ENCODE assay signal across 17 cellular contexts in genomic region chr1:221965252-221965651, GRCh38.
DNase-seq lines count a peak whose midpoint lies in the region; ATAC-seq and TF ChIP-seq lines count a peak whose summit lies in the region.
"Had no signal": no experiment of that assay in that cellular context is flagged by ENCODE, and none has a peak within 500 bp of the region (broad histone marks: within the 10 kb centered on the region; RNA-seq: fewer than 3 reads in every experiment).

No MANE protein-coding gene starts in this region.

- peaks cover 26% of the 10 kb centered on the region for H3K4me1 ChIP-seq in GM23338 (ENCODE audit: insufficient read depth)
- H3K4me1 ChIP-seq in adipocyte (ENCODE audit: control insufficient read depth, insufficient read depth, low read length): peaks cover 34% of the 10 kb centered on the region
- H3K4me1 ChIP-seq in osteoblast (ENCODE audit: insufficient read depth, low read length): peaks cover 22% of the 10 kb centered on the region
- no peaks in the 10 kb centered on the region for H3K4me1 ChIP-seq in neural progenitor cell

- H2AFZ ChIP-seq in GM23338 (no peak overlapping the region), osteoblast (ENCODE audit: low read length) (no peak overlapping the region), neural progenitor cell (replicated peaks) (no peak overlapping the region)
- H2AFZ ChIP-seq: GM23248 had no signal

- H3K9ac ChIP-seq in adipocyte (ENCODE audit: low read length): peak overlapping the region; percentile 33
- no peak overlapping the region for H3K9ac ChIP-seq in neural progenitor cell
- H3K9ac ChIP-seq: GM23248 had no signal

- H3K4me3 Mint-ChIP-seq in GM23338 (no peak overlapping the region), neural progenitor cell (no peak overlapping the region)

- H3K9me3 Mint-ChIP-seq in GM23338 (peaks cover 9% of the 10 kb centered on the region; the same call in 2 of the 3 replicates), neural progenitor cell (no peaks in the 10 kb centered on the region)

- H3K36me3 ChIP-seq in GM23338 (ENCODE audit: insufficient read depth): no peaks in the 10 kb centered on the region
- H3K36me3 ChIP-seq in adipocyte (ENCODE audit: control insufficient read depth, insufficient read depth, low read length, severe bottlenecking): no peaks in the 10 kb centered on the region
- H3K36me3 ChIP-seq in osteoblast (ENCODE audit: insufficient read depth, low read length): no peaks in the 10 kb centered on the region
- H3K36me3 ChIP-seq in neural progenitor cell: no peaks in the 10 kb centered on the region
- H3K36me3 ChIP-seq: SJSA1 had no signal

- DNase-seq in GM23338 (ENCODE audit: low spot score) (no peak), adipocyte (ENCODE audit: low read depth) (no peak), kidney tubule cell (ENCODE audit: low spot score) (peak; percentile 43), osteoblast (ENCODE audit: insufficient read length, low spot score, missing footprints) (peak; percentile 78), caudate nucleus (lab: John Stamatoyannopoulos, UW) (no peak), inferior parietal cortex (ENCODE audit: extremely low spot score) (no peak), neural progenitor cell (ENCODE audit: low spot score) (no peak)
- DNase-seq in activated CD4-positive, alpha-beta T cell treated with anti-CD3 and anti-CD28 coated beads for 4 hours: no peak
- DNase-seq: AML-193, DND-41, GF-D8, GM23248, IMR-90, Kasumi-1, NCI-H1930, NCI-H510A treated with DMSO at 0.1 percent for 48 hours had no signal

- H3K79me2 ChIP-seq in GM23338 (replicated peaks; ENCODE audit: insufficient read depth) (no peaks in the 10 kb centered on the region), osteoblast (ENCODE audit: insufficient read depth, low read length) (no peaks in the 10 kb centered on the region), neural progenitor cell (ENCODE audit: low read depth) (no peaks in the 10 kb centered on the region)

- no peaks in the 10 kb centered on the region for H3K27me3 ChIP-seq in GM23338 (ENCODE audit: insufficient read depth)
- H3K27me3 ChIP-seq in adipocyte (replicated peaks; ENCODE audit: control insufficient read depth, insufficient read depth, low read length): no peaks in the 10 kb centered on the region
- H3K27me3 ChIP-seq in osteoblast (ENCODE audit: insufficient read depth, low read length): no peaks in the 10 kb centered on the region
- H3K27me3 ChIP-seq in neural progenitor cell: no peaks in the 10 kb centered on the region

- H3K27ac ChIP-seq in GM23338 (ENCODE audit: low read depth) (no peak overlapping the region; the same call in 1 of the 2 replicates), osteoblast (ENCODE audit: low read depth, low read length) (no peak overlapping the region), caudate nucleus (ENCODE audit: low read depth, low read length) (no peak overlapping the region), neural progenitor cell (no peak overlapping the region)
- H3K27ac ChIP-seq: GM23248, SJSA1 had no signal

- H3K36me3 Mint-ChIP-seq in GM23338 (ENCODE audit: low read depth) (peaks cover 8% of the 10 kb centered on the region), neural progenitor cell (no peaks in the 10 kb centered on the region)

- H3K9me3 ChIP-seq in adipocyte (ENCODE audit: control insufficient read depth, low read length) (no peaks in the 10 kb centered on the region), osteoblast (ENCODE audit: low read depth, low read length) (no peaks in the 10 kb centered on the region), neural progenitor cell (ENCODE audit: low read depth) (no peaks in the 10 kb centered on the region)
- H3K9me3 ChIP-seq: SJSA1 had no signal

- H4K20me1 ChIP-seq in GM23338 (replicated peaks; ENCODE audit: insufficient read depth) (no peaks in the 10 kb centered on the region), osteoblast (ENCODE audit: insufficient read depth, low read length) (no peaks in the 10 kb centered on the region), neural progenitor cell (ENCODE audit: low read depth) (no peaks in the 10 kb centered on the region)

- H3F3A ChIP-seq in GM23338 (replicated peaks; ENCODE audit: low read depth) (no peaks in the 10 kb centered on the region), neural progenitor cell (ENCODE audit: low read depth) (no peaks in the 10 kb centered on the region)

- peaks cover 29% of the 10 kb centered on the region for H3K4me1 Mint-ChIP-seq in GM23338
- peaks cover 4% of the 10 kb centered on the region for H3K4me1 Mint-ChIP-seq in neural progenitor cell

- H3K9me2 ChIP-seq in GM23338 (ENCODE audit: insufficient read depth): 0 out of 2 replicates have a peak, but pooled peaks cover 4% of the 10 kb centered on the region

- no peak for TF ChIP-seq CTCF in GM23338 (conservative IDR thresholded peaks at IDR 0.05; ENCODE audit: low read depth in 2 of 2)
- TF ChIP-seq CTCF in osteoblast (IDR thresholded peaks at IDR 0.05; ENCODE audit: extremely low read depth, low read depth, low read length): no peak
- no peak for TF ChIP-seq CTCF in neural progenitor cell (IDR thresholded peaks at IDR 0.05)

- H3K27me3 Mint-ChIP-seq in GM23338 (ENCODE audit: insufficient read depth, low read depth, poor library complexity) (peaks cover 5% of the 10 kb centered on the region), neural progenitor cell (ENCODE audit: insufficient read depth, low read depth) (peaks cover 4% of the 10 kb centered on the region)

- no peak overlapping the region for H3K27ac Mint-ChIP-seq in GM23338
- no peak overlapping the region for H3K27ac Mint-ChIP-seq in neural progenitor cell

- H3K4me2 ChIP-seq in GM23338 (peak overlapping the region; percentile 59; the same call in 1 of the 2 replicates), osteoblast (ENCODE audit: insufficient read depth, low read length) (no peak overlapping the region), neural progenitor cell (no peak overlapping the region)

- ATAC-seq in GM23338: no peak

- H3K4me3 ChIP-seq in GM23338: no peak overlapping the region
- H3K4me3 ChIP-seq in adipocyte (ENCODE audit: low read length): no peak overlapping the region
- H3K4me3 ChIP-seq in osteoblast (ENCODE audit: insufficient read depth, low read length): no peak overlapping the region
- H3K4me3 ChIP-seq in neural progenitor cell: no peak overlapping the region
- H3K4me3 ChIP-seq: GM23248, SJSA1 had no signal

TF ChIP-seq in GM23338, 12 proteins besides CTCF, POLR2A, EP300 and RAD21:
- TF ChIP-seq REST (IDR thresholded peaks at IDR 0.05; ENCODE audit: unreplicated experiment) (no peak), CREB1 (CRISPR knock-in tag; IDR thresholded peaks at IDR 0.05; ENCODE audit: low read depth) (no peak), STAT1 (IDR thresholded peaks at IDR 0.05; ENCODE audit: unreplicated experiment) (no peak), ZNF114 (CRISPR knock-in tag; IDR thresholded peaks at IDR 0.05) (no peak), EZH2phosphoT487 (IDR thresholded peaks at IDR 0.05; ENCODE audit: unreplicated experiment) (no peak)

Comparison
In these comparisons a context has a peak if more than half of its experiments do, and no peak if none do; other contexts are left out.
1. DNase-seq: peak in kidney tubule cell (single experiment) and osteoblast (single experiment); none in GM23338 (single experiment), adipocyte (single experiment), caudate nucleus (0 of 61), inferior parietal cortex (single experiment), neural progenitor cell (single experiment) and activated CD4-positive, alpha-beta T cell treated with anti-CD3 and anti-CD28 coated beads for 4 hours (0 of 2).